ENCODE assay signal across 19 cellular contexts in genomic region chr11:24161587-24161986, GRCh38.
"Had no signal": no experiment of that assay in that cellular context is flagged by ENCODE, and none has a peak within 500 bp of the region (broad histone marks: within the 10 kb centered on the region; RNA-seq: fewer than 3 reads in every experiment).

No MANE protein-coding gene starts in this region.

- DNase-seq: colonic mucosa; cortex of kidney; dermis blood vessel endothelial cell; dorsolateral prefrontal cortex; effector CD4-positive, alpha-beta T cell; effector CD8-positive, alpha-beta T cell; effector memory CD4-positive, alpha-beta T cell; effector memory CD8-positive, alpha-beta T cell; endodermal cell; erythroblast; esophagus squamous epithelium; foreskin fibroblast; foreskin keratinocyte; foreskin melanocyte; gastrocnemius medialis; glutamatergic neuron; head of caudate nucleus; heart left ventricle; heart right ventricle had no signal
